ENCODE assay signal across 1 cellular context in the genomic region with DNA sequence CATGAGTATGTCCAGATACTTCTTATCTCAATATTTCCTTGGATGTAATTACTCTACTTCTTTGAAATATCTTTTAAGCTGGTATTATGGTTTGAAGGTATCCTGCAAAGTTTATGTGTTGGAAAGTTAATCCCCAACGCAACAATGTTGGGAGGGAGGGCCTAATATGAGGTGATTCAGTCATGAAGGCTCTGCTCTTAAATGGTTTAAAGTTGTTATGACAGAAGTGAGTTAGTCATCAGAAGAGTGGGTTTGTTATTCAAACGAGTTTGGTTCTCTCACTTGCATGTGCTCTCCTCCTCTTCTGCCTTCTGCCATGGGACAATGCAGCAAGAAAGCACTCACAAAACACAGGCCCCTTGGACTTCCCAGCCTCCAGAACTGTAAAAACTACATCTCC.
TF ChIP-seq lines count a peak whose summit lies in the region.

No MANE protein-coding gene starts in this region.

TF ChIP-seq in H1, 55 proteins besides CTCF, POLR2A, EP300 and RAD21 (continued from another document):
- TF ChIP-seq CHD7 (IDR thresholded peaks at IDR 0.05; ENCODE audit: insufficient replicate concordance, low read length) (no peak), SP1 (IDR thresholded peaks at IDR 0.05; ENCODE audit: low read depth, low read length) (no peak), RFX5 (IDR thresholded peaks at IDR 0.05; ENCODE audit: borderline replicate concordance, low read depth, low read length) (no peak), JUN (IDR thresholded peaks at IDR 0.05; ENCODE audit: low read depth, low read length) (no peak)
TF ChIP-seq in H1: peak in this region for 0.
